9 cellular contexts compared by ENCODE assay signal in genomic region chr16:2046125-2046888, GRCh38. TPM values are rescaled to one million over a fixed set of nuclear protein-coding genes. Genes with fewer than 3 reads are reported as not detected.
DNase-seq lines count a peak whose midpoint lies in the region; ATAC-seq and TF ChIP-seq lines count a peak whose summit lies in the region.
"Had no signal": no experiment of that assay in that cellular context is flagged by ENCODE, and none has a peak within 500 bp of the region (broad histone marks: within the 10 kb centered on the region; RNA-seq: fewer than 3 reads in every experiment).

No MANE protein-coding gene starts in this region.

- intact Hi-C loops in CD8-positive, alpha-beta T cell (cut with DNase I, micrococcal nuclease), result loop anchor here (5.0 kb wide), 2 partner anchors 74 to 636 kb away; partner anchors contain the start of genes KCTD5 (in 1 of the 2) and TBL3 (in 1 of the 2)
- intact Hi-C loops in left colon (cut with DNase I, micrococcal nuclease), result no loop called here

- H2AFZ ChIP-seq in KMS-11 (ENCODE audit: low read depth) (no peak overlapping the region), neuron (ENCODE audit: low read depth, low read length) (no peak overlapping the region)

- DNase-seq in CD8-positive, alpha-beta T cell, result no peak
- DNase-seq in chondrocyte (ENCODE audit: low spot score) (no peak), putamen (ENCODE audit: low spot score) (no peak), DMS153 (lab: John Stamatoyannopoulos, UW) (no peak), left colon (no peak)
- DNase-seq: activated CD4-positive, alpha-beta T cell treated with anti-CD3 and anti-CD28 coated beads, Interleukin-2, amount 50 U/mL, for 4 hours had no signal

- H3K79me2 ChIP-seq in KMS-11 (ENCODE audit: insufficient read depth, low read depth), result peaks cover 18% of the 10 kb centered on the region; the same call in 1 of the 2 replicates

- peaks cover 24% of the 10 kb centered on the region for H3K4me1 Mint-ChIP-seq in CD8-positive, alpha-beta T cell (ENCODE audit: low read depth)
- peaks cover 34% of the 10 kb centered on the region for H3K4me1 Mint-ChIP-seq in chondrocyte (ENCODE audit: low read depth)

- H3K4me3 ChIP-seq in CD8-positive, alpha-beta T cell (ENCODE audit: low read depth, low read length), result no peak overlapping the region
- H3K4me3 ChIP-seq in KMS-11 (IDR thresholded peaks at IDR 0.05; ENCODE audit: insufficient read depth, low read depth, low read length) (no peak overlapping the region), neuron (ENCODE audit: low read length) (peak overlapping the region; percentile 84)

- H3K36me3 ChIP-seq in CD8-positive, alpha-beta T cell (ENCODE audit: insufficient read depth, low read length), result no peaks in the 10 kb centered on the region
- H3K36me3 ChIP-seq in KMS-11 (ENCODE audit: insufficient read depth) (peaks cover 4% of the 10 kb centered on the region; the same call in 1 of the 2 replicates), neuron (ENCODE audit: insufficient read depth, low read length) (peaks cover 9% of the 10 kb centered on the region)

- H3K4me1 ChIP-seq in CD8-positive, alpha-beta T cell (ENCODE audit: insufficient read depth, low read length), result peaks cover 17% of the 10 kb centered on the region
- H3K4me1 ChIP-seq in KMS-11 (ENCODE audit: low read depth, poor library complexity, severe bottlenecking) (peaks cover 35% of the 10 kb centered on the region), neuron (ENCODE audit: insufficient read depth, low read length) (peaks cover 15% of the 10 kb centered on the region)

- no peaks in the 10 kb centered on the region for H3K27me3 ChIP-seq in CD8-positive, alpha-beta T cell (ENCODE audit: insufficient read depth, low read length)
- H3K27me3 ChIP-seq in KMS-11 (ENCODE audit: insufficient read depth, low read depth) (no peaks in the 10 kb centered on the region), neuron (ENCODE audit: insufficient read depth, low read length) (no peaks in the 10 kb centered on the region)

- no peak overlapping the region for H3K27ac Mint-ChIP-seq in CD8-positive, alpha-beta T cell
- peak overlapping the region; percentile 86 for H3K27ac Mint-ChIP-seq in chondrocyte (ENCODE audit: unreplicated experiment)

- no peaks in the 10 kb centered on the region for H3K9me3 Mint-ChIP-seq in CD8-positive, alpha-beta T cell
- H3K9me3 Mint-ChIP-seq in chondrocyte (ENCODE audit: low read depth), result no peaks in the 10 kb centered on the region

- POLR2A ChIA-PET in CD8-positive, alpha-beta T cell (lab: Charles Lee), result interaction anchor here (1.2 to 2.3 kb wide), 2 partner anchors 19 to 109 kb away, joined by 3 to 16 read pairs; partner anchors contain the start of genes NHERF2 and TRAF7

- peaks cover 11% of the 10 kb centered on the region for H3K36me3 Mint-ChIP-seq in CD8-positive, alpha-beta T cell
- H3K36me3 Mint-ChIP-seq in chondrocyte (ENCODE audit: low read depth), result peaks cover 5% of the 10 kb centered on the region

- peak overlapping the region; percentile 91 for H3K4me3 Mint-ChIP-seq in CD8-positive, alpha-beta T cell
- peak overlapping the region; percentile 87 for H3K4me3 Mint-ChIP-seq in chondrocyte (ENCODE audit: unreplicated experiment)

- no peaks in the 10 kb centered on the region for H4K20me1 ChIP-seq in KMS-11 (ENCODE audit: insufficient read depth)

- H3K9ac ChIP-seq in KMS-11, result peak overlapping the region; percentile 61; the same call in 1 of the 2 replicates

- CTCF ChIA-PET in CD8-positive, alpha-beta T cell (lab: Charles Lee), result interaction anchor here (1.2 to 2.5 kb wide), 2 partner anchors 10 to 93 kb away, joined by 4 to 19 read pairs; no protein-coding TSS in a partner anchor

- peak overlapping the region; percentile 78 for H3K4me2 ChIP-seq in KMS-11

- H3K9me3 ChIP-seq in CD8-positive, alpha-beta T cell (ENCODE audit: low read length), result no peaks in the 10 kb centered on the region
- no peaks in the 10 kb centered on the region for H3K9me3 ChIP-seq in neuron (ENCODE audit: low read length)

- no peak for ATAC-seq in CD8-positive, alpha-beta T cell
- ATAC-seq in GM21367 (IDR thresholded peaks at IDR 0.05; ENCODE audit: unreplicated experiment) (no peak), left colon (no peak)

- no peaks in the 10 kb centered on the region for H3K27me3 Mint-ChIP-seq in CD8-positive, alpha-beta T cell (ENCODE audit: low read depth)
- no peaks in the 10 kb centered on the region for H3K27me3 Mint-ChIP-seq in chondrocyte (ENCODE audit: low read depth)

- TF ChIP-seq CTCF in CD8-positive, alpha-beta T cell (IDR thresholded peaks at IDR 0.05), result no peak
- TF ChIP-seq CTCF in KMS-11 (conservative IDR thresholded peaks at IDR 0.05; ENCODE audit: low read depth, low read length), result no peak
- TF ChIP-seq CTCF in chondrocyte (IDR thresholded peaks at IDR 0.05), result no peak

- no peak overlapping the region for H3K27ac ChIP-seq in CD8-positive, alpha-beta T cell (ENCODE audit: low read depth, low read length)
- H3K27ac ChIP-seq in KMS-11, result no peak overlapping the region

RNA-seq across cellular contexts. Expression of gene NTHL1, which starts 1.3 kb away (rescaled TPM):
- 1 to 10 TPM; 1.7 to 2.0 TPM for total RNA-seq in CD8-positive, alpha-beta T cell
- 12.6 to 15.4 TPM (median 14.2 TPM) in 3 replicates for total RNA-seq in chondrocyte
- 10 to 100 TPM; 27.3 to 29.5 TPM for total RNA-seq in left colon

RNA-seq across cellular contexts. Expression of gene TSC2, which starts 1.5 kb away (rescaled TPM):
- 10 to 100 TPM; 76.2 to 84.1 TPM for total RNA-seq in CD8-positive, alpha-beta T cell
- total RNA-seq in chondrocyte, result 107 to 158 TPM (median 108 TPM) in 3 replicates
- 100 to 1,000 TPM; 115 to 118 TPM for total RNA-seq in left colon

RNA-seq across cellular contexts. Expression of gene NHERF2, which starts 19.6 kb away (rescaled TPM):
- 1 to 10 TPM in 1 of 2 experiments, under 1 TPM in 1; 0.76 to 2.3 TPM for total RNA-seq in CD8-positive, alpha-beta T cell
- 61.5 to 89.4 TPM (median 87.0 TPM) in 3 replicates for total RNA-seq in chondrocyte
- 10 to 100 TPM; 69.3 to 73.7 TPM for total RNA-seq in left colon

RNA-seq across cellular contexts. Expression of gene NPW, which starts 26.7 kb away (rescaled TPM):
- total RNA-seq in CD8-positive, alpha-beta T cell, result not detected
- total RNA-seq in chondrocyte (1.1 to 3.7 TPM (median 2.5 TPM) in 3 replicates), left colon (1 to 10 TPM; 1.9 to 2.5 TPM)

RNA-seq across cellular contexts. Expression of gene ZNF598, which starts 36.7 kb away (rescaled TPM):
- 10 to 100 TPM; 49.0 to 50.8 TPM for total RNA-seq in CD8-positive, alpha-beta T cell
- 39.0 to 43.4 TPM (median 41.7 TPM) in 3 replicates for total RNA-seq in chondrocyte
- 10 to 100 TPM; 45.8 to 52.8 TPM for total RNA-seq in left colon

Comparison
In these comparisons a context has a peak if more than half of its experiments do, and no peak if none do; other contexts are left out.
1. RNA of gene NHERF2, which starts 19.6 kb away (total RNA-seq): 61.5 to 89.4 TPM in chondrocyte and 69.3 to 73.7 TPM in left colon; 0.76 to 2.3 TPM in CD8-positive, alpha-beta T cell; every median in the first group is over 10 times any median in the second.
2. intact Hi-C loops: an anchor here in CD8-positive, alpha-beta T cell (5.0 kb wide); none called in left colon.